ENCODE assay signal across 13 cellular contexts in the genomic region with DNA sequence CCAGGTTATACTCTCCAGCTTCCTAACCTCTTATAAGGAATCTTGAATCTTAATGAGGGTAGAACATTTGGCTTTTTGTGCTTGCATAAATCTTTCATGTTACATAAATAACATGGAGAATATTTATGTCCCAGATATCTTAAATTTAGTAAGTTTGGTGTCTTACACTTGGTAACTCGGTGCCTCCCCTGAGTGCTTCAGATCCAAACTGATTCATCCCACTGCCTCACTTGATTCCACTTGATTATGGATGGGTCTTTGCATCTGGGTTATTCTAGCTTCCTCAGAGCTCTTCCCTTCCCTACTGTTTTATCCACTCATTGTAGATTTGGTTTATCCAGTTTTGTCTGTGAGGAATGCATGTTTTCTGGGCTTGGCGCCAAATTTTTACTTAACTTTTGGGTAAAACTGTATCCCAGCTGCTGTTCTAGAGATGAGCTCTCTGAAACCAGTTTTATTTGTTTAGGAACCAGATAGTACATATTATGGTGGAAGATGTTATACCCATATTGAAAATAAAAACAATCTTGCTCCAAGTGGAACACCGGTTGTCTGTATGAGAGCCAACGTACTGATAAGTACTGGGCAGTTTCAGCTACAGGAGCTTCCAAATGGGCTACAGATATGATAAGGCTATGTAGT. TPM values are rescaled to one million over a fixed set of nuclear protein-coding genes. Genes with fewer than 3 reads are reported as not detected.
DNase-seq lines count a peak whose midpoint lies in the region; ATAC-seq and TF ChIP-seq lines count a peak whose summit lies in the region.
"Had no signal": no experiment of that assay in that cellular context is flagged by ENCODE, and none has a peak within 500 bp of the region (broad histone marks: within the 10 kb centered on the region; RNA-seq: fewer than 3 reads in every experiment).

No MANE protein-coding gene starts in this region.

- no peak for TF ChIP-seq CTCF in SK-N-SH (IDR thresholded peaks at IDR 0.05)
- no peak for TF ChIP-seq CTCF in fibroblast of the aortic adventitia (IDR thresholded peaks at IDR 0.05; ENCODE audit: insufficient read depth, low read length)

- H3K4me3 ChIP-seq in SK-N-SH (ENCODE audit: low read depth in 2 of 2, low read length in 1 of 2) (no peak overlapping the region), fibroblast of the aortic adventitia (ENCODE audit: low read depth, low read length) (no peak overlapping the region)

- no peak overlapping the region for H2AFZ ChIP-seq in SK-N-SH (ENCODE audit: low read depth)

- H3K9ac ChIP-seq in SK-N-SH = no peak overlapping the region
- H3K9ac ChIP-seq: KMS-11 had no signal

- CTCF ChIA-PET in SK-N-SH (lab: Yijun Ruan, JAX) = interaction anchor here (1.4 to 1.5 kb wide), 2 partner anchors 9 to 58 kb away, joined by 3 read pairs; no protein-coding TSS in a partner anchor

- 28% methylated on average over 4 of the region's 4 CpGs for WGBS in SK-N-SH (ENCODE audit: low lambda C conversion rate)

- TF ChIP-seq RAD21 in SK-N-SH (IDR thresholded peaks at IDR 0.05; ENCODE audit: low read length) = no peak

- H3K4me2 ChIP-seq in SK-N-SH = peak overlapping the region; percentile 17; the same call in 1 of the 2 replicates
- H3K4me2 ChIP-seq: KMS-11 had no signal

- H3K36me3 ChIP-seq in SK-N-SH (replicated peaks in 1 of 2; ENCODE audit: control insufficient read depth in 1 of 2, insufficient read depth in 2 of 2, low read length in 1 of 2) = peaks cover 0 to 13% of the 10 kb centered on the region in 2 experiments

- H3K27ac ChIP-seq in SK-N-SH (ENCODE audit: low read depth in 2 of 2, low read length in 1 of 2) = peak overlapping the region; percentile 24 to 45; a peak in 3 of 4 replicates
- H3K27ac ChIP-seq: KMS-11 had no signal

- no peaks in the 10 kb centered on the region for H3K27me3 ChIP-seq in SK-N-SH (ENCODE audit: insufficient read depth)

- DNase-seq in DMS53 (lab: John Stamatoyannopoulos, UW) (peak; percentile 13), DMS53 treated with DMSO at 0.1 percent for 48 hours (lab: John Stamatoyannopoulos, UW; ENCODE audit: unreplicated experiment) (no peak), SK-N-SH (peak; percentile 31), fibroblast of the aortic adventitia (ENCODE audit: low read depth) (peak; percentile 86), smooth muscle cell of the brain vasculature (ENCODE audit: low read depth, low spot score) (peak; percentile 82), COLO829 (ENCODE audit: low spot score) (no peak)
- DNase-seq in stimulated activated naive CD4-positive, alpha-beta T cell (lab: John Stamatoyannopoulos, UW) = no peak
- DNase-seq: activated T-cell treated with anti-CD3 and anti-CD28 coated beads, Interleukin-2, amount 50 U/mL, for 72 hours; effector CD4-positive, alpha-beta T cell; occipital lobe; stimulated activated CD4-positive, alpha-beta T cell treated with anti-CD3 and anti-CD28 coated beads, Interleukin-4, amount 100 ng/mL, for 4 hours had no signal

- ATAC-seq in HG02678 (IDR thresholded peaks at IDR 0.05; ENCODE audit: unreplicated experiment) = no peak
- ATAC-seq: activated T-cell treated with anti-CD3 and anti-CD28 coated beads, Interleukin-2, amount 50 U/mL, for 72 hours had no signal

- peaks cover 8% of the 10 kb centered on the region for H3F3A ChIP-seq in SK-N-SH (replicated peaks; ENCODE audit: insufficient read depth)

- H3K9me3 ChIP-seq in SK-N-SH = no peaks in the 10 kb centered on the region

- H3K4me1 ChIP-seq in SK-N-SH (ENCODE audit: control insufficient read depth in 1 of 2, insufficient read depth in 2 of 2, low read depth in 1 of 2, low read length in 1 of 2) = peaks cover 6 to 7% of the 10 kb centered on the region in 2 experiments; a peak in 2 of 4 replicates

- H3K79me2 ChIP-seq in SK-N-SH (ENCODE audit: insufficient read depth) = peaks cover 55% of the 10 kb centered on the region

- POLR2A ChIA-PET in SK-N-SH (lab: Yijun Ruan, JAX) = no interaction called here

- H3K9me2 ChIP-seq in SK-N-SH = no peaks in the 10 kb centered on the region

- no peak for TF ChIP-seq EP300 in SK-N-SH (IDR thresholded peaks at IDR 0.05; ENCODE audit: borderline replicate concordance in 1 of 2, low read depth in 1 of 2, low read length in 1 of 2)

- peaks cover 15% of the 10 kb centered on the region for H4K20me1 ChIP-seq in SK-N-SH (ENCODE audit: insufficient read depth)

TF ChIP-seq in SK-N-SH, 30 proteins besides CTCF, POLR2A, EP300 and RAD21:
- TF ChIP-seq, protein P1, sequence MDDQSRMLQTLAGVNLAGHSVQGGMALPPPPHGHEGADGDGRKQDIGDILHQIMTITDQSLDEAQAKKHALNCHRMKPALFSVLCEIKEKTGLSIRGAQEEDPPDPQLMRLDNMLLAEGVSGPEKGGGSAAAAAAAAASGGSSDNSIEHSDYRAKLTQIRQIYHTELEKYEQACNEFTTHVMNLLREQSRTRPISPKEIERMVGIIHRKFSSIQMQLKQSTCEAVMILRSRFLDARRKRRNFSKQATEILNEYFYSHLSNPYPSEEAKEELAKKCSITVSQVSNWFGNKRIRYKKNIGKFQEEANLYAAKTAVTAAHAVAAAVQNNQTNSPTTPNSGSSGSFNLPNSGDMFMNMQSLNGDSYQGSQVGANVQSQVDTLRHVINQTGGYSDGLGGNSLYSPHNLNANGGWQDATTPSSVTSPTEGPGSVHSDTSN (IDR thresholded peaks at IDR 0.05) = no peak
- peak; percentile 71; the same call in 1 of the 2 replicates for TF ChIP-seq NFIC (IDR thresholded peaks at IDR 0.05; ENCODE audit: borderline replicate concordance)
- no peak for TF ChIP-seq RCOR1 (IDR thresholded peaks at IDR 0.05; ENCODE audit: low read length)
- peak; percentile 22; the same call in 1 of the 2 replicates for TF ChIP-seq TCF12 (IDR thresholded peaks at IDR 0.05)

RNA-seq across cellular contexts. Expression of a gene that starts 20.9 kb away (rescaled TPM):
- 3.6 and 4.1 TPM in 2 replicates for polyA plus RNA-seq in SK-N-SH (2012; rRNA removed)
- 1.6 and 2.0 TPM in 2 replicates for polyA plus RNA-seq in SK-N-SH (2012; cell fraction: cytosol; rRNA removed)
- polyA plus RNA-seq in SK-N-SH (2012; cell fraction: nucleus; rRNA removed) = 9.8 and 12.6 TPM in 2 replicates
- 19.2 and 20.2 TPM in 2 replicates for total RNA-seq in fibroblast of the aortic adventitia (ENCODE audit: low replicate concordance)

RNA-seq across cellular contexts. Expression of a gene that starts 59.6 kb away (rescaled TPM):
- 9.7 and 12.1 TPM in 2 replicates for polyA plus RNA-seq in SK-N-SH (2012; rRNA removed)
- polyA plus RNA-seq in SK-N-SH (2012; cell fraction: cytosol; rRNA removed) = 8.5 and 9.1 TPM in 2 replicates
- 18.3 and 27.1 TPM in 2 replicates for polyA plus RNA-seq in SK-N-SH (2012; cell fraction: nucleus; rRNA removed)
- 11.2 and 18.9 TPM in 2 replicates for total RNA-seq in fibroblast of the aortic adventitia (ENCODE audit: low replicate concordance)

Comparison
In these comparisons a context has a peak if more than half of its experiments do, and no peak if none do; other contexts are left out.
1. DNase-seq: peak in DMS53 (single experiment), SK-N-SH (single experiment), fibroblast of the aortic adventitia (single experiment) and smooth muscle cell of the brain vasculature (single experiment); none in DMS53 treated with DMSO at 0.1 percent for 48 hours (single experiment), COLO829 (single experiment) and stimulated activated naive CD4-positive, alpha-beta T cell (0 of 6).